ENCODE assay signal across 19 cellular contexts in the genomic region with DNA sequence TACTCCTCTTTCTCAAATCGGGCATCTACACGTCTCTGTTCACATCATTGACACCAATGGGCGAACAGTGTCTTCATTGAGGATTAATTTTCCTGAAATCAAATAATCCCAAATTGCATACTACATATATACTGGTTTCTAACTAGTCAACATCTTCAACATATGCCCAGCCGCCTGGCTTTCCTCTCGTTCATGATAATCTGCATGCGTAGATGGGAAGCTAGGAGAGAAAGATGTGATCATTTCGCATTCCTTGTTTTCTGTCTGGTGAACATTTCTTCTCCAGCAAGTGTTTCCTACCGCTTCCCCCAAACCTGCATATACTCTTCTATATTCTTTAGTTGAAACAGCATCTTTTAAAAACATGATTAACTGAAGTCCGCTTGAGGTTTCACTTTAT. TPM values are rescaled to one million over a fixed set of nuclear protein-coding genes. Genes with fewer than 3 reads are reported as not detected.
DNase-seq lines count a peak whose midpoint lies in the region; ATAC-seq and TF ChIP-seq lines count a peak whose summit lies in the region.
"Had no signal": no experiment of that assay in that cellular context is flagged by ENCODE, and none has a peak within 500 bp of the region (broad histone marks: within the 10 kb centered on the region; RNA-seq: fewer than 3 reads in every experiment).

No MANE protein-coding gene starts in this region.

- no peak for DNase-seq in AG10803 (ENCODE audit: low read depth)
- no peak for DNase-seq in HFF-Myc (ENCODE audit: extremely low read depth, low read depth)
- DNase-seq in fibroblast of the aortic adventitia (ENCODE audit: low read depth), result peak; percentile 51
- peak in 1 of 2 donors; percentile 68 for DNase-seq in suprapubic skin (ENCODE audit: low spot score in 2 of 2)
- no peak for DNase-seq in SKM-1 treated with dmso at 0.1 percent for 144 hours (lab: John Stamatoyannopoulos, UW; ENCODE audit: unreplicated experiment)
- DNase-seq: BE2C; CD8-positive, alpha-beta T cell; DMS79; GDM1; HCEC 1CT; NCI-H1105 treated with DMSO at 0.1 percent for 48 hours; NCI-H187; NCI-H446; PC-3 had no signal

- TF ChIP-seq CTCF in AG10803 (conservative IDR thresholded peaks at IDR 0.05; ENCODE audit: low read length) (no peak), HFF-Myc (IDR thresholded peaks at IDR 0.05; ENCODE audit: low read depth, low read length, missing control alignments) (no peak), fibroblast of the aortic adventitia (IDR thresholded peaks at IDR 0.05; ENCODE audit: insufficient read depth, low read length) (no peak), suprapubic skin (IDR thresholded peaks at IDR 0.05) (no peak)

- H3K36me3 ChIP-seq in suprapubic skin, result no peaks in the 10 kb centered on the region
- H3K36me3 ChIP-seq: BE2C had no signal

- H3K9me3 ChIP-seq in suprapubic skin, result no peaks in the 10 kb centered on the region
- H3K9me3 ChIP-seq: BE2C had no signal

- WGBS in suprapubic skin, result 72% methylated on average over 9 of the region's 9 CpGs

- no peak for TF ChIP-seq EP300 in suprapubic skin (IDR thresholded peaks at IDR 0.05)

- ATAC-seq in HG02759 (IDR thresholded peaks at IDR 0.05; ENCODE audit: unreplicated experiment) (no peak), HG03432 (IDR thresholded peaks at IDR 0.05; ENCODE audit: unreplicated experiment) (no peak)
- ATAC-seq: CD8-positive, alpha-beta T cell; GM12878; PC-3 had no signal

- H3K4me3 ChIP-seq in AG10803 (ENCODE audit: low read length) (peak overlapping the region; percentile 99), HFF-Myc (replicated peaks; ENCODE audit: low read depth, low read length) (peak overlapping the region; percentile 93), fibroblast of the aortic adventitia (ENCODE audit: low read depth, low read length) (peak overlapping the region; percentile 62), suprapubic skin (peak overlapping the region; percentile 37)
- H3K4me3 ChIP-seq: GM12878 had no signal

- peak overlapping the region; percentile 58 for H3K27ac ChIP-seq in suprapubic skin
- H3K27ac ChIP-seq: RWPE1 had no signal

- no peaks in the 10 kb centered on the region for H3K4me1 ChIP-seq in suprapubic skin
- H3K4me1 ChIP-seq: BE2C had no signal

- TF ChIP-seq POLR2A in suprapubic skin (IDR thresholded peaks at IDR 0.05), result no peak

- H3K27me3 ChIP-seq in suprapubic skin, result peaks cover 39% of the 10 kb centered on the region

RNA-seq across cellular contexts. Expression of gene TWIST2, which starts 7.4 kb away (rescaled TPM):
- total RNA-seq in fibroblast of the aortic adventitia (ENCODE audit: low replicate concordance) (15.8 and 64.1 TPM in 2 replicates), suprapubic skin (10 to 100 TPM; 14.7 to 72.7 (median 30.4) TPM)
- total RNA-seq: A673; CD8-positive, alpha-beta T cell; GM12878 had no signal

Comparison
In these comparisons a context has a peak if more than half of its experiments do, and no peak if none do; other contexts are left out.
1. H3K4me3 ChIP-seq: peak in every context shown above with its lines; median percentile 99 in AG10803; 93 in HFF-Myc; 62 in fibroblast of the aortic adventitia; 37 in suprapubic skin.